Comparison of ENCODE assay signal across 8 cellular contexts in genomic region chr11:14972581-14973490, GRCh38.
A peak's percentile ranks its signal among the peaks of the same experiment; 100 is the strongest.
DNase-seq lines count a peak whose midpoint lies in the region; ATAC-seq lines count a peak whose summit lies in the region.

No MANE protein-coding gene starts in this region.

- peak overlapping the region; percentile 45 for H3K4me2 ChIP-seq in BLaER1

- no peaks in the 10 kb centered on the region for H3K36me3 ChIP-seq in BLaER1
- no peaks in the 10 kb centered on the region for H3K36me3 ChIP-seq in iPS-20b (ENCODE audit: insufficient read depth, low read depth, low read length)

- H3K27me3 ChIP-seq in BLaER1: peaks cover 58% of the 10 kb centered on the region
- H3K27me3 ChIP-seq in iPS-20b (ENCODE audit: insufficient read depth, low read length): peaks cover 99% of the 10 kb centered on the region

- H3K9ac ChIP-seq in BLaER1 (no peak overlapping the region), iPS-20b (ENCODE audit: low read depth, low read length) (no peak overlapping the region)

- peaks cover 38% of the 10 kb centered on the region for H3K9me3 ChIP-seq in BLaER1
- H3K9me3 ChIP-seq in iPS-20b (ENCODE audit: insufficient read depth, low read depth, low read length): no peaks in the 10 kb centered on the region; the same call in 1 of the 2 replicates

- ATAC-seq in GM19397 (IDR thresholded peaks at IDR 0.05; ENCODE audit: unreplicated experiment) (peak; percentile 20), HG03565 (IDR thresholded peaks at IDR 0.05; ENCODE audit: unreplicated experiment) (no peak), GM18870 (IDR thresholded peaks at IDR 0.05; ENCODE audit: unreplicated experiment) (no peak)

- H4K20me1 ChIP-seq in BLaER1: no peaks in the 10 kb centered on the region

- H3K4me3 ChIP-seq in BLaER1 (peak overlapping the region; percentile 7; the same call in 1 of the 2 replicates), iPS-20b (ENCODE audit: low read length) (peak overlapping the region; percentile 71; the same call in 1 of the 2 replicates)

- H3K27ac ChIP-seq in BLaER1: no peak overlapping the region
- H3K27ac ChIP-seq in iPS-20b (ENCODE audit: low read length): no peak overlapping the region

- H3K4me1 ChIP-seq in BLaER1 (peaks cover 19% of the 10 kb centered on the region), iPS-20b (ENCODE audit: insufficient read depth, low read length) (peaks cover 6% of the 10 kb centered on the region)

- peak; percentile 71 to 86 for DNase-seq in SHP77 (lab: John Stamatoyannopoulos, UW)
- no peak for DNase-seq in amniotic stem cell (lab: John Stamatoyannopoulos, UW)
- no peak for DNase-seq in DMS 273 treated with DMSO at 0.1 percent for 48 hours (lab: John Stamatoyannopoulos, UW)

Comparison
In these comparisons a context has a peak if more than half of its experiments do, and no peak if none do; other contexts are left out.
1. DNase-seq: peak in SHP77 (2 of 2); none in amniotic stem cell (single experiment) and DMS 273 treated with DMSO at 0.1 percent for 48 hours (single experiment).